In genomic region chr9:136481558-136481957, GRCh38 we compare ENCODE assay signal across 8 cellular contexts. TPM values are rescaled to one million over a fixed set of nuclear protein-coding genes. Genes with fewer than 3 reads are reported as not detected.
DNase-seq lines count a peak whose midpoint lies in the region; ATAC-seq, FAIRE-seq and TF ChIP-seq lines count a peak whose summit lies in the region.

No MANE protein-coding gene starts in this region.

- H4K20me1 ChIP-seq in DND-41 (ENCODE audit: insufficient read depth, low read length) = peaks cover 62% of the 10 kb centered on the region
- H4K20me1 ChIP-seq in endothelial cell of umbilical vein (replicated peaks; ENCODE audit: control insufficient read depth, extremely low read depth, insufficient read depth, low read length) = no peaks in the 10 kb centered on the region

- no peak for DNase-seq in DND-41
- no peak for DNase-seq in Peyer's patch
- DNase-seq in endothelial cell of umbilical vein (ENCODE audit: low read depth, low spot score) = no peak
- DNase-seq in ovary = no peak
- DNase-seq in T-helper 9 cell = no peak
- DNase-seq in NCI-H2171 treated with DMSO at 0.1 percent for 48 hours (lab: John Stamatoyannopoulos, UW) = no peak
- DNase-seq in amygdala (lab: John Stamatoyannopoulos, UW) = no peak
- DNase-seq in EL = no peak

- peak; percentile 77 for FAIRE-seq in endothelial cell of umbilical vein (lab: Jason Lieb, UNC)

- no peak for TF ChIP-seq EP300 in ovary (IDR thresholded peaks at IDR 0.05)

- H3K79me2 ChIP-seq in DND-41 (ENCODE audit: insufficient read depth, low read length) (peaks cover 65% of the 10 kb centered on the region), endothelial cell of umbilical vein (ENCODE audit: control insufficient read depth, insufficient read depth, low read length) (peaks cover 55% of the 10 kb centered on the region)

- H3K4me2 ChIP-seq in DND-41 (ENCODE audit: insufficient read depth, low read length) (peak overlapping the region; percentile 83), endothelial cell of umbilical vein (ENCODE audit: insufficient read depth, low read length) (peak overlapping the region; percentile 89)

- H3K9me1 ChIP-seq in endothelial cell of umbilical vein (replicated peaks; ENCODE audit: control insufficient read depth, extremely low read depth, insufficient read depth, low read length) = no peaks in the 10 kb centered on the region

- H3K27me3 ChIP-seq in DND-41 (ENCODE audit: insufficient read depth, low read length, poor library complexity) (no peaks in the 10 kb centered on the region), Peyer's patch (no peaks in the 10 kb centered on the region), endothelial cell of umbilical vein (ENCODE audit: control insufficient read depth in 2 of 2, insufficient read depth in 2 of 2, low read length in 2 of 2) (no peaks in the 10 kb centered on the region), ovary (no peaks in the 10 kb centered on the region)

- 39 to 49% (median 40%) methylated on average over 5 of the region's 5 CpGs for WGBS in ovary, 3 donors

- BruUV-seq in endothelial cell of umbilical vein (replicated peaks; lab: Mats Ljungman, UMichigan) = TSS peak; percentile 54

- no peak overlapping the region for H2AFZ ChIP-seq in DND-41 (ENCODE audit: low read depth, low read length)
- H2AFZ ChIP-seq in endothelial cell of umbilical vein (ENCODE audit: low read depth, low read length) = no peak overlapping the region

- H3K9ac ChIP-seq in DND-41 (ENCODE audit: low read depth, low read length) (peak overlapping the region; percentile 87), endothelial cell of umbilical vein (replicated peaks; ENCODE audit: extremely low read depth, insufficient read depth, low read length) (peak overlapping the region; percentile 98)

- peaks cover 39% of the 10 kb centered on the region for H3K4me1 ChIP-seq in DND-41 (ENCODE audit: insufficient read depth, low read length)
- peaks cover 0 to 26% (median 20%) of the 10 kb centered on the region in 4 donors for H3K4me1 ChIP-seq in Peyer's patch
- peaks cover 16% of the 10 kb centered on the region for H3K4me1 ChIP-seq in endothelial cell of umbilical vein (ENCODE audit: control insufficient read depth, extremely low read depth, insufficient read depth, low read length)
- H3K4me1 ChIP-seq in ovary (ENCODE audit: insufficient read depth) = peaks cover 10% of the 10 kb centered on the region

- H3K9me3 ChIP-seq in DND-41 (ENCODE audit: insufficient read depth, low read length, severe bottlenecking) (no peaks in the 10 kb centered on the region), Peyer's patch (no peaks in the 10 kb centered on the region), endothelial cell of umbilical vein (replicated peaks; ENCODE audit: control insufficient read depth, insufficient read depth, low read length) (no peaks in the 10 kb centered on the region), ovary (no peaks in the 10 kb centered on the region)

- CTCF ChIA-PET in endothelial cell of umbilical vein (lab: Charles Lee) = no interaction called here

- TF ChIP-seq POLR2A in Peyer's patch (IDR thresholded peaks at IDR 0.05) = no peak
- no peak for TF ChIP-seq POLR2A in endothelial cell of umbilical vein (IDR thresholded peaks at IDR 0.05; ENCODE audit: low read depth, low read length)
- no peak for TF ChIP-seq POLR2A in ovary (IDR thresholded peaks at IDR 0.05)

- no peak for ATAC-seq in DND-41 (ENCODE audit: insufficient read depth, low read depth)

- dilution Hi-C loops in endothelial cell of umbilical vein (cut with MboI; ENCODE audit: extremely low pct_ligation_motif_present, low sequenced_read_pairs) = loop anchor here (10.0 kb wide), 1 partner anchor 73 kb away; no protein-coding TSS in a partner anchor

- intact Hi-C loops in endothelial cell of umbilical vein (cut with micrococcal nuclease) = loop anchor here (5.0 kb wide), 1 partner anchor 231 kb away; the partner anchor contains the start of gene DIPK1B
- intact Hi-C loops in ovary (cut with DNase I) = loop anchor here in 1 of 4 donors (10.0 kb wide), 1 partner anchor 63 kb away; the partner anchor contains the start of gene NOTCH1

- H3K27ac ChIP-seq in DND-41 (ENCODE audit: low read length) (peak overlapping the region; percentile 73), Peyer's patch (peak overlapping the region in 2 of 4 donors; percentile 94 to 99), endothelial cell of umbilical vein (ENCODE audit: insufficient read depth, low read depth, low read length) (no peak overlapping the region), ovary (no peak overlapping the region)

- POLR2A ChIA-PET in endothelial cell of umbilical vein (lab: Charles Lee) = no interaction called here

- TF ChIP-seq CTCF in DND-41 (IDR thresholded peaks at IDR 0.05; ENCODE audit: borderline replicate concordance, extremely low read depth, low read length, poor library complexity, severe bottlenecking) (no peak), Peyer's patch (IDR thresholded peaks at IDR 0.05) (no peak), endothelial cell of umbilical vein (IDR thresholded peaks at IDR 0.05; ENCODE audit: extremely low read depth in 1 of 2, insufficient read depth in 1 of 2, low read depth in 1 of 2, low read length in 2 of 2) (no peak), ovary (IDR thresholded peaks at IDR 0.05) (no peak)

- peak overlapping the region; percentile 62 to 90; a peak in 3 of 4 replicates for H3K4me3 ChIP-seq in DND-41 (ENCODE audit: low read depth in 1 of 2, low read length in 2 of 2)
- H3K4me3 ChIP-seq in Peyer's patch = peak overlapping the region in 3 of 4 donors; percentile 70 to 85 (median 73)
- peak overlapping the region in 2 of 3 experiments; percentile 88 to 94 for H3K4me3 ChIP-seq in endothelial cell of umbilical vein (replicated peaks in 1 of 3; ENCODE audit: insufficient read depth in 1 of 3, low read depth in 1 of 3, low read length in 3 of 3)
- H3K4me3 ChIP-seq in ovary = peak overlapping the region; percentile 92

- H3K36me3 ChIP-seq in DND-41 (ENCODE audit: insufficient read depth, low read length) = peaks cover 27% of the 10 kb centered on the region
- peaks cover 0 to 17% (median 0%) of the 10 kb centered on the region in 3 donors for H3K36me3 ChIP-seq in Peyer's patch
- H3K36me3 ChIP-seq in endothelial cell of umbilical vein (ENCODE audit: control insufficient read depth in 2 of 2, extremely low read depth in 1 of 2, insufficient read depth in 2 of 2, low read length in 2 of 2) = peaks cover 9 to 11% of the 10 kb centered on the region in 2 experiments
- no peaks in the 10 kb centered on the region for H3K36me3 ChIP-seq in ovary

TF ChIP-seq in endothelial cell of umbilical vein, 7 proteins besides CTCF, POLR2A, EP300 and RAD21:
- TF ChIP-seq FOS (IDR thresholded peaks at IDR 0.05; ENCODE audit: borderline replicate concordance, insufficient read depth, low read length) = no peak
- no peak for TF ChIP-seq JUN (IDR thresholded peaks at IDR 0.05; ENCODE audit: borderline replicate concordance, insufficient read depth, insufficient read length, low read depth)
- no peak for TF ChIP-seq POLR2AphosphoS5 (IDR thresholded peaks at IDR 0.05; ENCODE audit: insufficient read depth, low read depth, low read length)
- no peak for TF ChIP-seq MYC (IDR thresholded peaks at IDR 0.05; ENCODE audit: low read depth, low read length)
- no peak for TF ChIP-seq GATA2 (IDR thresholded peaks at IDR 0.05; ENCODE audit: insufficient read depth, insufficient read length, low read depth, low read length)
- TF ChIP-seq, protein P1, sequence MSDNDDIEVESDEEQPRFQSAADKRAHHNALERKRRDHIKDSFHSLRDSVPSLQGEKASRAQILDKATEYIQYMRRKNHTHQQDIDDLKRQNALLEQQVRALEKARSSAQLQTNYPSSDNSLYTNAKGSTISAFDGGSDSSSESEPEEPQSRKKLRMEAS (IDR thresholded peaks at IDR 0.05; ENCODE audit: insufficient read depth, insufficient read length) = no peak
- TF ChIP-seq EZH2 (IDR thresholded peaks at IDR 0.05; ENCODE audit: borderline replicate concordance, low read depth, low read length, severe bottlenecking) = no peak
TF ChIP-seq in endothelial cell of umbilical vein: peak in this region for 0.

RNA-seq across cellular contexts. Expression of gene SEC16A, which starts 1.3 kb away (rescaled TPM):
- total RNA-seq in Peyer's patch (10 to 100 TPM; 63.5 to 80.8 (median 74.6) TPM), endothelial cell of umbilical vein (76.7 and 80.6 TPM in 2 replicates), ovary (10 to 100 TPM; 30.0 to 61.4 (median 50.2) TPM)
- polyA plus RNA-seq in endothelial cell of umbilical vein (33.5 and 34.5 TPM in 2 replicates), ovary (10 to 100 TPM; 27.6 to 37.2 TPM)
- 38.4 and 38.9 TPM in 2 replicates for polyA plus RNA-seq in endothelial cell of umbilical vein (2011; cell fraction: cytosol; rRNA removed)
- 116 and 118 TPM in 2 replicates for polyA plus RNA-seq in endothelial cell of umbilical vein (2011; cell fraction: nucleus; rRNA removed)
- 61.7 and 62.2 TPM in 2 replicates for polyA plus RNA-seq in endothelial cell of umbilical vein (2012)
- 41.8 and 45.2 TPM in 2 replicates for polyA minus RNA-seq in endothelial cell of umbilical vein
- polyA minus RNA-seq in endothelial cell of umbilical vein (2011; cell fraction: cytosol; rRNA and poly(A)+ RNA removed) = 46.3 TPM
- 40.9 and 44.0 TPM in 2 replicates for polyA minus RNA-seq in endothelial cell of umbilical vein (2011; cell fraction: nucleus; rRNA and poly(A)+ RNA removed)

RNA-seq across cellular contexts. Expression of gene INPP5E, which starts 41.9 kb away (rescaled TPM):
- 10 to 100 TPM in 3 of 4 donors, 1 to 10 TPM in 1; 6.7 to 19.8 (median 19.2) TPM for total RNA-seq in Peyer's patch
- 22.9 and 24.5 TPM in 2 replicates for total RNA-seq in endothelial cell of umbilical vein
- 15.0 and 17.1 TPM in 2 replicates for polyA plus RNA-seq in endothelial cell of umbilical vein
- polyA plus RNA-seq in endothelial cell of umbilical vein (2011; cell fraction: cytosol; rRNA removed) = 10.2 and 12.4 TPM in 2 replicates
- 49.6 and 50.0 TPM in 2 replicates for polyA plus RNA-seq in endothelial cell of umbilical vein (2011; cell fraction: nucleus; rRNA removed)
- 10.9 and 15.1 TPM in 2 replicates for polyA plus RNA-seq in endothelial cell of umbilical vein (2012)
- polyA minus RNA-seq in endothelial cell of umbilical vein = 8.5 and 9.1 TPM in 2 replicates
- 6.8 TPM for polyA minus RNA-seq in endothelial cell of umbilical vein (2011; cell fraction: cytosol; rRNA and poly(A)+ RNA removed)
- polyA minus RNA-seq in endothelial cell of umbilical vein (2011; cell fraction: nucleus; rRNA and poly(A)+ RNA removed) = 10.5 and 15.5 TPM in 2 replicates
- total RNA-seq in ovary = 10 to 100 TPM; 11.0 to 18.5 (median 15.4) TPM
- polyA plus RNA-seq in ovary = 1 to 10 TPM; 3.4 to 9.7 TPM
